ENCODE assay signal across 16 cellular contexts in the genomic region with DNA sequence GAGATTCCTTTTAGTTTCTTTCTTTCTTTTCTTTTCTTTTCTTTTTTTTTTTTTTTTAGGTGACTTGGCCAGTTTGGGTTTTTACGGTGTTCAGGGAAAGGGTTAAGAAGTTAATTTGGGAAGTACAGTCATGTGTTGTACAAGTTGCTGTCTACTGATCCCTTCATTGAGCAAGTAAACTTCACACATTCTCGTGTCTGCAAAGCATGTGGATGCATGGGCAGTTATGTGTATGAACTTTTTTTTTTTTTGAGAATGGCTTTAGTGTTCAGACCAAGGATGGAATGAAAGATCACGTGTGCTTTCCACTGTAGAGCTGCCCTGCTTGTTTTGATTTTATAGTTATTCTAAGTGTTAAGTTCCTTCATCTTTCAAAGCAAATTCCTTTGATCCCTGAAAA.
A peak's percentile ranks its signal among the peaks of the same experiment; 100 is the strongest.
DNase-seq lines count a peak whose midpoint lies in the region; ATAC-seq and TF ChIP-seq lines count a peak whose summit lies in the region.
"Had no signal": no experiment of that assay in that cellular context is flagged by ENCODE, and none has a peak within 500 bp of the region (broad histone marks: within the 10 kb centered on the region; RNA-seq: fewer than 3 reads in every experiment).

No MANE protein-coding gene starts in this region.

- H3K9me3 ChIP-seq in right cardiac atrium (ENCODE audit: control insufficient read depth, low read length) (no peaks in the 10 kb centered on the region), aorta (ENCODE audit: control insufficient read depth, low read length) (no peaks in the 10 kb centered on the region)
- H3K9me3 ChIP-seq: uterus had no signal

- ATAC-seq in right cardiac atrium (no peak), aorta (ENCODE audit: low FRiP score) (no peak), HG03342 (IDR thresholded peaks at IDR 0.05; ENCODE audit: unreplicated experiment) (no peak)
- ATAC-seq: K562, left lobe of liver had no signal

- H3K36me3 Mint-ChIP-seq in neural crest cell (ENCODE audit: low read depth) = no peaks in the 10 kb centered on the region

- no peak for DNase-seq in right cardiac atrium
- no peak for DNase-seq in cardiac septum (ENCODE audit: low spot score)
- no peak for DNase-seq in coronary artery (ENCODE audit: low spot score)
- DNase-seq in neural crest cell (ENCODE audit: low read depth, low spot score) = no peak
- DNase-seq in aorta = no peak
- no peak for DNase-seq in GM13976 (ENCODE audit: low spot score)
- no peak for DNase-seq in stimulated activated CD4-positive, alpha-beta T cell treated with anti-CD3 and anti-CD28 coated beads, Interleukin-4, amount 100 ng/mL, for 4 hours
- DNase-seq: dermis blood vessel endothelial cell, NCI-H1694 treated with DMSO at 0.1 percent for 48 hours, NCI-H69, SHP77, uterus had no signal

- H3K27me3 Mint-ChIP-seq in neural crest cell (ENCODE audit: low read depth) = no peaks in the 10 kb centered on the region
- H3K27me3 Mint-ChIP-seq: activated naive CD8-positive, alpha-beta T cell had no signal

- H3K36me3 ChIP-seq in aorta (ENCODE audit: control insufficient read depth in 1 of 2, insufficient read depth in 2 of 2, low read length in 1 of 2) = no peaks in the 10 kb centered on the region
- H3K36me3 ChIP-seq: uterus had no signal

- H3K4me3 ChIP-seq in right cardiac atrium (ENCODE audit: low read length) (no peak overlapping the region), coronary artery (no peak overlapping the region), aorta (ENCODE audit: low read length in 2 of 2) (no peak overlapping the region)
- H3K4me3 ChIP-seq: K562, uterus had no signal

- H3K27me3 ChIP-seq in right cardiac atrium (ENCODE audit: control insufficient read depth, insufficient read depth) (no peaks in the 10 kb centered on the region), aorta (ENCODE audit: control insufficient read depth in 1 of 2, insufficient read depth in 2 of 2, low read length in 1 of 2) (no peaks in the 10 kb centered on the region)
- H3K27me3 ChIP-seq: uterus had no signal

- intact Hi-C loops in right cardiac atrium (cut with DNase I) = loop anchor here in 1 of 4 donors (10.0 kb wide), 1 partner anchor 189 kb away; no protein-coding TSS in a partner anchor
- intact Hi-C loops in cardiac septum (cut with DNase I) = no loop called here
- intact Hi-C loops in aorta (cut with DNase I) = no loop called here

- 48% methylated on average over 3 of the region's 3 CpGs for WGBS in right cardiac atrium
- 6 to 8% methylated on average over 3 of the region's 3 CpGs for WGBS in aorta, 2 donors

- H3K4me1 ChIP-seq in right cardiac atrium (ENCODE audit: control insufficient read depth, insufficient read depth, low read length) = peaks cover 14% of the 10 kb centered on the region
- H3K4me1 ChIP-seq in aorta (ENCODE audit: control insufficient read depth in 1 of 2, insufficient read depth in 2 of 2, low read length in 2 of 2) = peaks cover 13 to 21% of the 10 kb centered on the region in 2 donors

- no peak overlapping the region for H3K4me3 Mint-ChIP-seq in neural crest cell
- H3K4me3 Mint-ChIP-seq: activated naive CD8-positive, alpha-beta T cell had no signal

- TF ChIP-seq CTCF in coronary artery (IDR thresholded peaks at IDR 0.05) (no peak), neural crest cell (conservative IDR thresholded peaks at IDR 0.05) (no peak), GM13976 (IDR thresholded peaks at IDR 0.05; ENCODE audit: borderline replicate concordance, control extremely low read depth, extremely low read depth, insufficient read depth, missing control alignments) (no peak)

- no peaks in the 10 kb centered on the region for H3K9me3 Mint-ChIP-seq in neural crest cell

- in situ Hi-C loops in GM13976 (cut with MboI; ENCODE audit: low sequenced_read_pairs, unreplicated experiment) = no loop called here

- H3K27ac ChIP-seq in right cardiac atrium (ENCODE audit: low read length) (peak overlapping the region; percentile 39), coronary artery (peak overlapping the region; percentile 66 to 75), aorta (ENCODE audit: low read depth in 1 of 2, low read length in 2 of 2) (peak overlapping the region; percentile 80 to 93)

- peak overlapping the region; percentile 37 for H3K27ac Mint-ChIP-seq in neural crest cell (ENCODE audit: unreplicated experiment)
- H3K27ac Mint-ChIP-seq: activated naive CD8-positive, alpha-beta T cell had no signal

- H3K4me1 Mint-ChIP-seq in neural crest cell = peaks cover 43% of the 10 kb centered on the region
